14 cellular contexts compared by ENCODE assay signal in the genomic region with DNA sequence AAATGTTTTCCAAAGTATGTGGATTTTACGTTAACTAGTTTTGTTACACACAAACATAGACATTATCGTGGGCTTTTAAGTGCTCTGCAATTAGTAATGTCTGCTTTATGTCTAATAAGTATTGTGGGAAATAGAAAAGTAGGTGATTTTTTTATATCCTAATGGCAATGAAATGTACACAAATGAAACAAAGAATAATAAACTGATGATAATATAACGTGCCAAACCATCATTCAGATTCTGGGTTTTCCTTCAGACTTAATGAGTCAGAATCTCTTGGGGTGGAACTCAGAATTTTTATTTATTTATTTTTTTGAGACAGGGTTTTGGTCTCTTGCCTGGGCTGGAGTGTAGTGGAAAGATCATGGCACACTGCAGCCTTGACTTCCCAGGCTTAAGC. TPM values are rescaled to one million over a fixed set of nuclear protein-coding genes. Genes with fewer than 3 reads are reported as not detected.
DNase-seq lines count a peak whose midpoint lies in the region; ATAC-seq and TF ChIP-seq lines count a peak whose summit lies in the region.
"Had no signal": no experiment of that assay in that cellular context is flagged by ENCODE, and none has a peak within 500 bp of the region (broad histone marks: within the 10 kb centered on the region; RNA-seq: fewer than 3 reads in every experiment).

No MANE protein-coding gene starts in this region.

- DNase-seq in HCT116 (ENCODE audit: low read depth, low spot score) (no peak), NCI-H1092 treated with DMSO at 0.1 percent for 48 hours (lab: John Stamatoyannopoulos, UW) (no peak)
- DNase-seq in activated T-helper 2 cell treated with anti-CD3 and anti-CD28 coated beads, Interferon-gamma antibody, Interleukin-2, Interleukin-4, amounts not matched to agents 10 μg/mL and 5 μg/mL and 100 μg/mL, durations not matched to agents 14 hours and 24 hours and 36 hours (ENCODE audit: low spot score) = no peak
- DNase-seq in naive thymus-derived CD8-positive, alpha-beta T cell = no peak
- no peak for DNase-seq in stimulated activated CD4-positive, alpha-beta T cell treated with anti-CD3 and anti-CD28 coated beads, Interleukin-2, amount 100 ng/mL, for 48 hours
- DNase-seq: activated CD4-positive, alpha-beta T cell treated with anti-CD3 and anti-CD28 coated beads for 4 hours; effector memory CD4-positive, alpha-beta T cell; lower lobe of right lung; NCI-H187 treated with DMSO at 0.1 percent for 48 hours; NCI-H524 had no signal

- H3K9ac ChIP-seq in BLaER1 (no peak overlapping the region; the same call in 1 of the 2 replicates), HCT116 (ENCODE audit: low read length) (no peak overlapping the region)

- POLR2A ChIA-PET in HCT116 (lab: Charles Lee) = interaction anchor here (1.0 kb wide), 1 partner anchor 12 kb away, joined by 3 read pairs; no protein-coding TSS in a partner anchor
- POLR2A ChIA-PET in naive thymus-derived CD8-positive, alpha-beta T cell (lab: Charles Lee) = interaction anchor here (0.7 kb wide), 1 partner anchor 269 kb away, joined by 6 read pairs; no protein-coding TSS in a partner anchor

- H3K27me3 Mint-ChIP-seq in activated T-helper 2 cell treated with anti-CD3 and anti-CD28 coated beads, Interferon-gamma antibody, Interleukin-2, Interleukin-4, amounts not matched to agents 10 μg/mL and 5 μg/mL and 100 μg/mL, durations not matched to agents 14 hours and 24 hours and 36 hours (ENCODE audit: low read depth) = no peaks in the 10 kb centered on the region
- H3K27me3 Mint-ChIP-seq in naive thymus-derived CD8-positive, alpha-beta T cell = peaks cover 0 to 1% (median 0%) of the 10 kb centered on the region in 5 donors

- H3K27ac ChIP-seq in BLaER1 (no peak overlapping the region), HCT116 (ENCODE audit: low read depth, low read length) (no peak overlapping the region)
- H3K27ac ChIP-seq: cardiac muscle cell, lower lobe of right lung had no signal

- ATAC-seq in HCT116 = no peak
- no peak for ATAC-seq in naive thymus-derived CD8-positive, alpha-beta T cell
- no peak for ATAC-seq in HG02840 (IDR thresholded peaks at IDR 0.05; ENCODE audit: low FRiP score, unreplicated experiment)
- no peak for ATAC-seq in HG03354 (IDR thresholded peaks at IDR 0.05; ENCODE audit: poor library complexity, severe bottlenecking, unreplicated experiment)
- ATAC-seq: lower lobe of right lung had no signal

- H2AFZ ChIP-seq in HCT116 (ENCODE audit: low read depth, low read length, poor library complexity, severe bottlenecking) = no peak overlapping the region

- TF ChIP-seq CTCF in HCT116 (IDR thresholded peaks at IDR 0.05 in 2 of 3, conservative IDR thresholded peaks at IDR 0.05 in 1 of 3; ENCODE audit: borderline replicate concordance in 1 of 3, insufficient read depth in 1 of 3, low read depth in 2 of 3, low read length in 2 of 3) = no peak

- CTCF ChIA-PET in HCT116 (lab: Charles Lee) = interaction anchor here (1.0 to 1.1 kb wide), 2 partner anchors 12 to 260 kb away, joined by 3 to 4 read pairs; no protein-coding TSS in a partner anchor

- no peak overlapping the region for H3K27ac Mint-ChIP-seq in activated T-helper 2 cell treated with anti-CD3 and anti-CD28 coated beads, Interferon-gamma antibody, Interleukin-2, Interleukin-4, amounts not matched to agents 10 μg/mL and 5 μg/mL and 100 μg/mL, durations not matched to agents 14 hours and 24 hours and 36 hours
- H3K27ac Mint-ChIP-seq in naive thymus-derived CD8-positive, alpha-beta T cell = peak overlapping the region in 1 of 10 donors; percentile 94

- H3K4me3 ChIP-seq in BLaER1 (no peak overlapping the region), HCT116 (replicated peaks in 1 of 2; ENCODE audit: low read depth in 1 of 2, low read length in 2 of 2) (no peak overlapping the region)

- RAD21 ChIA-PET in HCT116 (lab: Charles Lee; ENCODE audit: low non-redundant PET in 1 of 2, low total read pairs in 2 of 2, uncharacterized antibody in 2 of 2, unreplicated experiment in 2 of 2) = no interaction called here

- H3K36me3 ChIP-seq in BLaER1 (peaks cover 56% of the 10 kb centered on the region), HCT116 (ENCODE audit: control insufficient read depth in 1 of 2, insufficient read depth in 2 of 2, low read length in 2 of 2) (peaks cover 20 to 36% of the 10 kb centered on the region in 2 experiments)

- no peak for TF ChIP-seq RAD21 in HCT116 (IDR thresholded peaks at IDR 0.05; ENCODE audit: low read depth)

- no peak for TF ChIP-seq POLR2A in HCT116 (IDR thresholded peaks at IDR 0.05; ENCODE audit: borderline replicate concordance, extremely low read depth, insufficient read depth, insufficient read length)

- H3K9me3 ChIP-seq in BLaER1 = no peaks in the 10 kb centered on the region
- H3K9me3 ChIP-seq in HCT116 (ENCODE audit: control insufficient read depth in 1 of 2, insufficient read depth in 1 of 2, low read depth in 1 of 2, low read length in 2 of 2) = no peaks in the 10 kb centered on the region
- H3K9me3 ChIP-seq: lower lobe of right lung had no signal

- no peaks in the 10 kb centered on the region for H3K9me3 Mint-ChIP-seq in activated T-helper 2 cell treated with anti-CD3 and anti-CD28 coated beads, Interferon-gamma antibody, Interleukin-2, Interleukin-4, amounts not matched to agents 10 μg/mL and 5 μg/mL and 100 μg/mL, durations not matched to agents 14 hours and 24 hours and 36 hours
- no peaks in the 10 kb centered on the region for H3K9me3 Mint-ChIP-seq in naive thymus-derived CD8-positive, alpha-beta T cell

- H3K4me2 ChIP-seq in BLaER1 (peak overlapping the region; percentile 95), HCT116 (ENCODE audit: low read length) (peak overlapping the region; percentile 81; the same call in 1 of the 2 replicates)

- H3K9me2 ChIP-seq in HCT116 (ENCODE audit: insufficient read depth) = no peaks in the 10 kb centered on the region

- H3K79me2 ChIP-seq in HCT116 (ENCODE audit: insufficient read depth, low read length) = peaks cover 68% of the 10 kb centered on the region

- H3K4me1 ChIP-seq in BLaER1 (peaks cover 41% of the 10 kb centered on the region), HCT116 (ENCODE audit: control insufficient read depth in 1 of 2, insufficient read depth in 2 of 2, low read length in 2 of 2) (peaks cover 11 to 18% of the 10 kb centered on the region in 2 experiments)

- H4K20me1 ChIP-seq in BLaER1 (peaks cover 58% of the 10 kb centered on the region), HCT116 (ENCODE audit: insufficient read depth) (no peaks in the 10 kb centered on the region)

- peaks cover 25% of the 10 kb centered on the region for H3K4me1 Mint-ChIP-seq in activated T-helper 2 cell treated with anti-CD3 and anti-CD28 coated beads, Interferon-gamma antibody, Interleukin-2, Interleukin-4, amounts not matched to agents 10 μg/mL and 5 μg/mL and 100 μg/mL, durations not matched to agents 14 hours and 24 hours and 36 hours (ENCODE audit: low read depth)
- H3K4me1 Mint-ChIP-seq in naive thymus-derived CD8-positive, alpha-beta T cell = peaks cover 22 to 57% (median 51%) of the 10 kb centered on the region in 4 donors

- H3K27me3 ChIP-seq in BLaER1 (no peaks in the 10 kb centered on the region), HCT116 (ENCODE audit: insufficient read depth, low read length) (no peaks in the 10 kb centered on the region)
- H3K27me3 ChIP-seq: cardiac muscle cell had no signal

- intact Hi-C loops in HCT116 (cut with micrococcal nuclease) = no loop called here
- intact Hi-C loops in activated T-helper 2 cell treated with anti-CD3 and anti-CD28 coated beads, Interferon-gamma antibody, Interleukin-2, Interleukin-4, amounts not matched to agents 10 μg/mL and 5 μg/mL and 100 μg/mL, durations not matched to agents 14 hours and 24 hours and 36 hours (cut with micrococcal nuclease) = loop anchor here (5.0 kb wide), 1 partner anchor 122 kb away; the partner anchor contains the start of gene RABIF

- H3K36me3 Mint-ChIP-seq in activated T-helper 2 cell treated with anti-CD3 and anti-CD28 coated beads, Interferon-gamma antibody, Interleukin-2, Interleukin-4, amounts not matched to agents 10 μg/mL and 5 μg/mL and 100 μg/mL, durations not matched to agents 14 hours and 24 hours and 36 hours (ENCODE audit: low read depth) = peaks cover 46% of the 10 kb centered on the region
- H3K36me3 Mint-ChIP-seq in naive thymus-derived CD8-positive, alpha-beta T cell = peaks cover 5 to 56% (median 20%) of the 10 kb centered on the region in 3 donors

- BruUV-seq in HCT116 (replicated peaks; lab: Mats Ljungman, UMichigan) = no TSS peak

- peak overlapping the region; percentile 88 for H3K4me3 Mint-ChIP-seq in activated T-helper 2 cell treated with anti-CD3 and anti-CD28 coated beads, Interferon-gamma antibody, Interleukin-2, Interleukin-4, amounts not matched to agents 10 μg/mL and 5 μg/mL and 100 μg/mL, durations not matched to agents 14 hours and 24 hours and 36 hours (ENCODE audit: low read depth)
- peak overlapping the region in 8 of 10 donors; percentile 78 to 98 (median 90) for H3K4me3 Mint-ChIP-seq in naive thymus-derived CD8-positive, alpha-beta T cell

RNA-seq across cellular contexts. Expression of gene TMEM183A, which starts 2.0 kb away (rescaled TPM):
- total RNA-seq in HCT116 (2021; ENCODE audit: unreplicated experiment) = 64.7 TPM
- 45.5 and 47.6 TPM in 2 replicates for polyA plus RNA-seq in HCT116 (2012)
- total RNA-seq in activated T-helper 2 cell treated with anti-CD3 and anti-CD28 coated beads, Interferon-gamma antibody, Interleukin-2, Interleukin-4, amounts not matched to agents 10 μg/mL and 5 μg/mL and 100 μg/mL, durations not matched to agents 14 hours and 24 hours and 36 hours = 74.7 and 75.8 TPM in 2 replicates
- total RNA-seq in naive thymus-derived CD8-positive, alpha-beta T cell = 10 to 100 TPM; 85.4 to 92.0 TPM
- 10 to 100 TPM; 46.2 to 53.6 (median 47.4) TPM for polyA plus RNA-seq in naive thymus-derived CD8-positive, alpha-beta T cell

RNA-seq across cellular contexts. Expression of gene PPFIA4, which starts 17.1 kb away (rescaled TPM):
- total RNA-seq in HCT116 (2021; ENCODE audit: unreplicated experiment) = 10.8 TPM
- polyA plus RNA-seq in HCT116 (2012) = 13.7 and 17.2 TPM in 2 replicates
- 33.4 and 35.1 TPM in 2 replicates for total RNA-seq in activated T-helper 2 cell treated with anti-CD3 and anti-CD28 coated beads, Interferon-gamma antibody, Interleukin-2, Interleukin-4, amounts not matched to agents 10 μg/mL and 5 μg/mL and 100 μg/mL, durations not matched to agents 14 hours and 24 hours and 36 hours
- 1 to 10 TPM; 1.4 to 1.6 TPM for total RNA-seq in naive thymus-derived CD8-positive, alpha-beta T cell
- under 1 TPM in 1 of 3 donors, not detected in 2; 0.18 TPM for polyA plus RNA-seq in naive thymus-derived CD8-positive, alpha-beta T cell

RNA-seq across cellular contexts. Expression of gene CYB5R1, which starts 42.1 kb away (rescaled TPM):
- total RNA-seq in HCT116 (2021; ENCODE audit: unreplicated experiment) = 16.5 TPM
- 16.0 and 22.5 TPM in 2 replicates for polyA plus RNA-seq in HCT116 (2012)
- total RNA-seq in activated T-helper 2 cell treated with anti-CD3 and anti-CD28 coated beads, Interferon-gamma antibody, Interleukin-2, Interleukin-4, amounts not matched to agents 10 μg/mL and 5 μg/mL and 100 μg/mL, durations not matched to agents 14 hours and 24 hours and 36 hours = 19.0 and 20.0 TPM in 2 replicates
- total RNA-seq in naive thymus-derived CD8-positive, alpha-beta T cell = 10 to 100 TPM; 51.1 to 52.3 TPM
- 10 to 100 TPM; 57.4 to 60.5 (median 60.1) TPM for polyA plus RNA-seq in naive thymus-derived CD8-positive, alpha-beta T cell

RNA-seq across cellular contexts. Expression of gene ADIPOR1, which starts 51.1 kb away (rescaled TPM):
- total RNA-seq in HCT116 (2021; ENCODE audit: unreplicated experiment) = 89.8 TPM
- 106 and 113 TPM in 2 replicates for polyA plus RNA-seq in HCT116 (2012)
- 79.1 and 79.2 TPM in 2 replicates for total RNA-seq in activated T-helper 2 cell treated with anti-CD3 and anti-CD28 coated beads, Interferon-gamma antibody, Interleukin-2, Interleukin-4, amounts not matched to agents 10 μg/mL and 5 μg/mL and 100 μg/mL, durations not matched to agents 14 hours and 24 hours and 36 hours
- total RNA-seq in naive thymus-derived CD8-positive, alpha-beta T cell = 10 to 100 TPM; 51.9 to 58.8 TPM
- 10 to 100 TPM; 71.6 to 91.8 (median 73.2) TPM for polyA plus RNA-seq in naive thymus-derived CD8-positive, alpha-beta T cell
